8 cellular contexts compared by ENCODE assay signal in genomic region chr9:129834489-129835127, GRCh38. TPM values are rescaled to one million over a fixed set of nuclear protein-coding genes. Genes with fewer than 3 reads are reported as not detected.
A peak's percentile ranks its signal among the peaks of the same experiment; 100 is the strongest.
DNase-seq lines count a peak whose midpoint lies in the region; ATAC-seq and TF ChIP-seq lines count a peak whose summit lies in the region.

No MANE protein-coding gene starts in this region.

- no peak for TF ChIP-seq CTCF in type B pancreatic cell (conservative IDR thresholded peaks at IDR 0.05)

- peak; percentile 7 for ATAC-seq in HG03108 (IDR thresholded peaks at IDR 0.05; ENCODE audit: unreplicated experiment)

- peak overlapping the region; percentile 93 for H3K4me3 ChIP-seq in mononuclear cell (ENCODE audit: low read length)

- peaks cover 3% of the 10 kb centered on the region for H3K36me3 Mint-ChIP-seq in type B pancreatic cell

- H3K27ac Mint-ChIP-seq in type B pancreatic cell = peak overlapping the region; percentile 95

- no peaks in the 10 kb centered on the region for H3K27me3 Mint-ChIP-seq in type B pancreatic cell

- H3K4me1 ChIP-seq in mononuclear cell (ENCODE audit: insufficient read depth, low read length) = peaks cover 43% of the 10 kb centered on the region

- H3K4me3 Mint-ChIP-seq in type B pancreatic cell = peak overlapping the region; percentile 99

- H3K9me3 ChIP-seq in mononuclear cell (ENCODE audit: low read depth, low read length) = no peaks in the 10 kb centered on the region

- DNase-seq in NCI-H146 (lab: John Stamatoyannopoulos, UW) (peak; percentile 21), NCI-H146 treated with DMSO at 0.1 percent for 48 hours (lab: John Stamatoyannopoulos, UW; ENCODE audit: unreplicated experiment) (no peak), T-helper 9 cell (peak; percentile 37), dermis blood vessel endothelial cell (peak; percentile 8), type B pancreatic cell (ENCODE audit: extremely low spot score, unreplicated experiment) (no peak), cortex of kidney (lab: John Stamatoyannopoulos, UW) (no peak)

- H3K27me3 ChIP-seq in mononuclear cell (ENCODE audit: insufficient read depth, low read length) = no peaks in the 10 kb centered on the region

- H3K9me3 Mint-ChIP-seq in type B pancreatic cell = no peaks in the 10 kb centered on the region

- peaks cover 27% of the 10 kb centered on the region for H3K4me1 Mint-ChIP-seq in type B pancreatic cell (ENCODE audit: unreplicated experiment)

RNA-seq across cellular contexts. Expression of gene C9orf78, which starts 0.5 kb away (rescaled TPM):
- 37.4 and 49.5 TPM in 2 replicates for total RNA-seq in dermis blood vessel endothelial cell
- total RNA-seq in mononuclear cell = 169 TPM
- total RNA-seq in type B pancreatic cell (ENCODE audit: low replicate concordance) = 33.6 and 35.4 TPM in 2 replicates

RNA-seq across cellular contexts. Expression of gene USP20, which starts 0.7 kb away (rescaled TPM):
- total RNA-seq in dermis blood vessel endothelial cell (8.7 and 11.2 TPM in 2 replicates), mononuclear cell (17.1 TPM), type B pancreatic cell (ENCODE audit: low replicate concordance) (37.8 and 39.2 TPM in 2 replicates)

RNA-seq across cellular contexts. Expression of gene TOR1A, which starts 10.7 kb away (rescaled TPM):
- total RNA-seq in dermis blood vessel endothelial cell (38.0 and 38.8 TPM in 2 replicates), mononuclear cell (20.3 TPM), type B pancreatic cell (ENCODE audit: low replicate concordance) (28.5 and 36.2 TPM in 2 replicates)

RNA-seq across cellular contexts. Expression of gene TOR1B, which starts 31.6 kb away (rescaled TPM):
- total RNA-seq in dermis blood vessel endothelial cell (33.5 and 34.6 TPM in 2 replicates), mononuclear cell (12.3 TPM), type B pancreatic cell (ENCODE audit: low replicate concordance) (19.4 and 23.5 TPM in 2 replicates)

Comparison
In these comparisons a context has a peak if more than half of its experiments do, and no peak if none do; other contexts are left out.
1. DNase-seq: peak in NCI-H146 (single experiment), T-helper 9 cell (single experiment) and dermis blood vessel endothelial cell (single experiment); none in NCI-H146 treated with DMSO at 0.1 percent for 48 hours (single experiment), type B pancreatic cell (single experiment) and cortex of kidney (single experiment).